Comparison of ENCODE assay signal across 37 cellular contexts in genomic region chr2:154882725-154883124, GRCh38.
"Had no signal": no experiment of that assay in that cellular context is flagged by ENCODE, and none has a peak within 500 bp of the region (broad histone marks: within the 10 kb centered on the region; RNA-seq: fewer than 3 reads in every experiment).

No MANE protein-coding gene starts in this region.

- H3K9me3 ChIP-seq: Peyer's patch had no signal

- ATAC-seq: activated T-cell treated with anti-CD3 and anti-CD28 coated beads, Interleukin-2, amount 50 U/mL, for 72 hours; activated T-helper 17 cell treated with anti-CD3 and anti-CD28 coated beads, Interleukin-2, amount 50 U/mL, for 72 hours; PC-3; SK-N-SH treated with all-trans-retinoic acid at 6 μM for 48 hours had no signal

- H3K4me3 ChIP-seq: Peyer's patch had no signal

- DNase-seq: activated CD4-positive, alpha-beta memory T cell treated with anti-CD3 and anti-CD28 coated beads, Interleukin-2, amount 10 ng/mL, durations not matched to agents 7 days and 5 days; activated CD4-positive, alpha-beta T cell treated with anti-CD3 and anti-CD28 coated beads for 1 hour; activated CD4-positive, alpha-beta T cell treated with anti-CD3 and anti-CD28 coated beads for 48 hours; activated CD4-positive, CD25-positive, alpha-beta regulatory T cell; activated effector memory CD4-positive, alpha-beta T cell treated with anti-CD3 and anti-CD28 coated beads, Interleukin-2, amount 50 U/mL, for 16 hours; activated naive CD4-positive, alpha-beta T cell; activated naive CD4-positive, alpha-beta T cell treated with anti-CD3 and anti-CD28 coated beads, Interleukin-2, amount 50 U/mL, for 16 hours; activated naive CD8-positive, alpha-beta T cell treated with anti-CD3 and anti-CD28 coated beads for 36 hours; activated T-cell treated with anti-CD3 and anti-CD28 coated beads, Interleukin-2, amount 50 U/mL, for 1 hour; activated T-cell treated with anti-CD3 and anti-CD28 coated beads, Interleukin-2, amount 50 U/mL, for 72 hours; amniotic stem cell; aorta; brain microvascular endothelial cell; central memory CD4-positive, alpha-beta T cell; Karpas-422; NCI-H1048; NCI-H1105 treated with DMSO at 0.1 percent for 48 hours; NCI-H1436; NCI-H1694; NCI-H2029; NCI-H2107; NCI-H2171; NCI-H446; NCI-H524; NCI-H69; NCI-H82; PC-3; Peyer's patch; RPMI8226; SHP77 treated with DMSO at 0.1 percent for 48 hours; SW 1271; T-helper 1 cell; T-helper 2 cell; T-helper 9 cell; WERI-Rb-1 had no signal

- H3K4me1 ChIP-seq: Peyer's patch had no signal

- H3K36me3 ChIP-seq: brain microvascular endothelial cell, Peyer's patch, WERI-Rb-1 had no signal

- H3K27ac ChIP-seq: brain microvascular endothelial cell, Peyer's patch, WERI-Rb-1 had no signal

- H3K27me3 ChIP-seq: brain microvascular endothelial cell, Peyer's patch had no signal
